ENCODE assay signal across 8 cellular contexts in genomic region chr19:38682872-38683392, GRCh38. TPM values are rescaled to one million over a fixed set of nuclear protein-coding genes. Genes with fewer than 3 reads are reported as not detected.
DNase-seq lines count a peak whose midpoint lies in the region; ATAC-seq and TF ChIP-seq lines count a peak whose summit lies in the region.

No MANE protein-coding gene starts in this region.

- H3K36me3 Mint-ChIP-seq in activated T-cell treated with anti-CD3 and anti-CD28 coated beads, Interleukin-2, amount 50 U/mL, for 72 hours (ENCODE audit: insufficient read depth in 2 of 2): peaks cover 3 to 11% of the 10 kb centered on the region in 2 donors

- H3K4me3 Mint-ChIP-seq in activated T-cell treated with anti-CD3 and anti-CD28 coated beads, Interleukin-2, amount 50 U/mL, for 72 hours: peak overlapping the region; percentile 67 to 82

- no peaks in the 10 kb centered on the region for H3K27me3 Mint-ChIP-seq in activated T-cell treated with anti-CD3 and anti-CD28 coated beads, Interleukin-2, amount 50 U/mL, for 72 hours (ENCODE audit: low read depth)

- H3K27ac ChIP-seq in colonic mucosa: peak overlapping the region; percentile 89
- H3K27ac ChIP-seq in urinary bladder (ENCODE audit: low read depth): peak overlapping the region; percentile 80

- H3K27me3 ChIP-seq in colonic mucosa: no peaks in the 10 kb centered on the region

- H3K27ac Mint-ChIP-seq in activated T-cell treated with anti-CD3 and anti-CD28 coated beads, Interleukin-2, amount 50 U/mL, for 72 hours: peak overlapping the region; percentile 47

- peak overlapping the region; percentile 58 to 77 for H3K9ac ChIP-seq in colonic mucosa (ENCODE audit: low read depth in 2 of 2, low read length in 2 of 2)

- no peak for DNase-seq in activated T-cell treated with anti-CD3 and anti-CD28 coated beads, Interleukin-2, amount 50 U/mL, for 72 hours
- no peak for DNase-seq in activated T-cell treated with anti-CD3 and anti-CD28 coated beads for 4 hours
- DNase-seq in colonic mucosa: no peak
- DNase-seq in mucosa of descending colon: peak in 1 of 3 donors; percentile 73
- DNase-seq in EL: no peak

- no peak for ATAC-seq in activated T-cell treated with anti-CD3 and anti-CD28 coated beads, Interleukin-2, amount 50 U/mL, for 72 hours (replicated peaks in 1 of 2)
- ATAC-seq in mucosa of descending colon (peak; percentile 0), GM18502 (IDR thresholded peaks at IDR 0.05; ENCODE audit: poor library complexity, unreplicated experiment) (no peak), HG03196 (IDR thresholded peaks at IDR 0.05; ENCODE audit: unreplicated experiment) (no peak)

- H3K4me1 Mint-ChIP-seq in activated T-cell treated with anti-CD3 and anti-CD28 coated beads, Interleukin-2, amount 50 U/mL, for 72 hours (ENCODE audit: low read depth): peaks cover 83% of the 10 kb centered on the region

- TF ChIP-seq CTCF in colonic mucosa (IDR thresholded peaks at IDR 0.05) (no peak), mucosa of descending colon (IDR thresholded peaks at IDR 0.05) (no peak)

- no peaks in the 10 kb centered on the region for H3K9me3 ChIP-seq in colonic mucosa
- no peaks in the 10 kb centered on the region for H3K9me3 ChIP-seq in mucosa of descending colon

- intact Hi-C loops in colonic mucosa (cut with DNase I): loop anchor here (5.0 kb wide), 1 partner anchor 36 kb away; the partner anchor contains the start of gene ACTN4
- intact Hi-C loops in mucosa of descending colon (cut with DNase I, micrococcal nuclease): no loop called here

- H3K4me3 ChIP-seq in colonic mucosa: no peak overlapping the region
- no peak overlapping the region for H3K4me3 ChIP-seq in mucosa of descending colon
- H3K4me3 ChIP-seq in urinary bladder (ENCODE audit: low read depth, low read length): no peak overlapping the region

- peaks cover 0 to 3% of the 10 kb centered on the region in 2 donors for H3K9me3 Mint-ChIP-seq in activated T-cell treated with anti-CD3 and anti-CD28 coated beads, Interleukin-2, amount 50 U/mL, for 72 hours

- H3K4me1 ChIP-seq in colonic mucosa (peaks cover 33% of the 10 kb centered on the region), mucosa of descending colon (ENCODE audit: low read depth) (peaks cover 95% of the 10 kb centered on the region), urinary bladder (ENCODE audit: insufficient read depth) (peaks cover 3% of the 10 kb centered on the region)

- WGBS in urinary bladder: 82% methylated on average over 7 of the region's 7 CpGs

- H3K36me3 ChIP-seq in colonic mucosa (no peaks in the 10 kb centered on the region), mucosa of descending colon (ENCODE audit: low read depth) (no peaks in the 10 kb centered on the region), urinary bladder (ENCODE audit: insufficient read depth) (no peaks in the 10 kb centered on the region)

RNA-seq across cellular contexts. Expression of gene ACTN4, which starts 35.5 kb away (rescaled TPM):
- total RNA-seq in activated T-cell treated with anti-CD3 and anti-CD28 coated beads, Interleukin-2, amount 50 U/mL, for 72 hours: 100 to 1,000 TPM; 200 to 227 TPM
- total RNA-seq in colonic mucosa: 1,000 to 10,000 TPM; 1,019 to 1,060 TPM
- 1,000 to 10,000 TPM in 2 of 3 donors, 100 to 1,000 TPM in 1; 566 to 1,080 (median 1,014) TPM for total RNA-seq in mucosa of descending colon
- total RNA-seq in urinary bladder: 140 TPM
- 304 TPM for polyA plus RNA-seq in urinary bladder
